17 cellular contexts compared by ENCODE assay signal in the genomic region with DNA sequence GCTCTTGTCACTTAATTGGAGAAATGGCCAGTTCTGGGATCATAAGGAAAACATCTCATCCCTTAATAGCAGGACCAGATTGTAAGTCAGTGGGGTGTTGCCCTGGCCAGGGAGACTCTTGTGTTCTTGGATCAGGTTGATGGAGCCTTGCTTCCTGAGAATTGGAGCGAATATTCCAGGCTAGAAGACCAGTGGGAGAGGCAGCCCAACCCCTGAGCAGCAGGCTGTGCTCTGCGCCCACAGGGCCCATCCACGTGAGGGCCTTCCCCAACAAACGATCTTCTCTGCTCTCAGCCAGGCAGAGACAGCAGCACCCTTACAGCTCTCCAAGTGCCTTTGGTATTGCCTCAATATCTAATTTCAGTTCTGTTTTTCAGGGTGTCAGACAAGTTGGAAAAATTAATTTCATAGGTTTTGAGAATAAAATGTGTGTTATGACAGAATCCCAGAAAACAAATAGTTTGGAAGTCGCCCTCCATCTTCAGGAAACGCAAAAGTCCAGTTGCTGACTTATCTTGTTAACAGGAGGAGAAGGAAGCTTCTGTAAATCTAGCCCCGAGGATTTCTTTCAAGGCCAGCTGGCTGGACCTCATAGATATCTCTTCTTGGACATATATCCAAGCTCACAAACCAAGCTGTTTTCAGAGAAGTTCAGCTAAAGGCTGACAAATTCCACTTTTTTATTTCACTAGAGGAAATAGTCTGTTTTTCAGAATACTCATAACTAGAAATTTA.
DNase-seq lines count a peak whose midpoint lies in the region; ATAC-seq lines count a peak whose summit lies in the region.
"Had no signal": no experiment of that assay in that cellular context is flagged by ENCODE, and none has a peak within 500 bp of the region (broad histone marks: within the 10 kb centered on the region; RNA-seq: fewer than 3 reads in every experiment).

No MANE protein-coding gene starts in this region.

- H3K36me3 ChIP-seq in rectal smooth muscle tissue (ENCODE audit: control insufficient read depth, insufficient read depth, low read length) = no peaks in the 10 kb centered on the region
- H3K36me3 ChIP-seq: BLaER1 had no signal

- H3K27me3 ChIP-seq in right cardiac atrium (ENCODE audit: control insufficient read depth, insufficient read depth) (no peaks in the 10 kb centered on the region), rectal smooth muscle tissue (ENCODE audit: control insufficient read depth, insufficient read depth, low read length) (no peaks in the 10 kb centered on the region)
- H3K27me3 ChIP-seq: BLaER1 had no signal

- H3K9me3 ChIP-seq in right cardiac atrium (ENCODE audit: control insufficient read depth, low read length) = no peaks in the 10 kb centered on the region
- H3K9me3 ChIP-seq: BLaER1 had no signal

- H3K4me1 ChIP-seq in right cardiac atrium (ENCODE audit: control insufficient read depth, insufficient read depth, low read length) (no peaks in the 10 kb centered on the region), rectal smooth muscle tissue (ENCODE audit: control insufficient read depth, insufficient read depth, low read length) (peaks cover 8% of the 10 kb centered on the region)
- H3K4me1 ChIP-seq: BLaER1 had no signal

- H3K4me3 ChIP-seq in right cardiac atrium (ENCODE audit: low read length) (no peak overlapping the region), rectal smooth muscle tissue (ENCODE audit: low read length) (no peak overlapping the region)
- H3K4me3 ChIP-seq: BLaER1 had no signal

- peak overlapping the region; percentile 68 for H3K27ac ChIP-seq in right cardiac atrium (ENCODE audit: low read length)
- peak overlapping the region; percentile 79 for H3K27ac ChIP-seq in rectal smooth muscle tissue (ENCODE audit: low read depth, low read length)
- H3K27ac ChIP-seq: BLaER1, KMS-11 had no signal

- 66% methylated on average over 7 of the region's 7 CpGs for WGBS in right cardiac atrium

- DNase-seq in Right ventricle myocardium inferior (ENCODE audit: missing footprints) (no peak), cardiac septum (ENCODE audit: low spot score) (no peak), right cardiac atrium (peak in 2 of 3 donors; percentile 76 to 86), NCI-H146 (lab: John Stamatoyannopoulos, UW) (no peak), NCI-H82 (lab: John Stamatoyannopoulos, UW) (no peak)
- DNase-seq: activated CD4-positive, alpha-beta T cell treated with anti-CD3 and anti-CD28 coated beads, Interleukin-2, amount 50 U/mL, for 1 hour; activated naive CD4-positive, alpha-beta T cell treated with anti-CD3 and anti-CD28 coated beads, Interleukin-2, amount 50 U/mL, for 16 hours; activated T-cell treated with anti-CD3 and anti-CD28 coated beads, Interleukin-2, amount 50 U/mL, for 1 hour; GDM1; kidney glomerular epithelial cell; occipital lobe; stimulated activated CD4-positive, alpha-beta T cell treated with anti-CD3 and anti-CD28 coated beads, Interleukin-4, amount 100 ng/mL, for 24 hours had no signal

- ATAC-seq in Right ventricle myocardium inferior (peak; percentile 85), right cardiac atrium (peak; percentile 58 to 77), GM18519 (IDR thresholded peaks at IDR 0.05; ENCODE audit: low FRiP score, unreplicated experiment) (no peak), HG02973 (IDR thresholded peaks at IDR 0.05; ENCODE audit: unreplicated experiment) (no peak)

- H3K9ac ChIP-seq in rectal smooth muscle tissue (ENCODE audit: low read length) = no peak overlapping the region
- H3K9ac ChIP-seq: BLaER1, KMS-11 had no signal

- intact Hi-C loops in Right ventricle myocardium inferior (cut with DNase I) (no loop called here), cardiac septum (cut with DNase I) (no loop called here), right cardiac atrium (cut with DNase I) (no loop called here)

Comparison
In these comparisons a context has a peak if more than half of its experiments do, and no peak if none do; other contexts are left out.
1. DNase-seq: peak in right cardiac atrium (2 of 3); none in Right ventricle myocardium inferior (single experiment), cardiac septum (single experiment), NCI-H146 (single experiment) and NCI-H82 (single experiment).
2. ATAC-seq: peak in Right ventricle myocardium inferior (single experiment) and right cardiac atrium (2 of 2); none in GM18519 (single experiment) and HG02973 (single experiment).